ENCODE assay signal across 27 cellular contexts in genomic region chr4:179893967-179894590, GRCh38.
DNase-seq lines count a peak whose midpoint lies in the region; ATAC-seq, FAIRE-seq and TF ChIP-seq lines count a peak whose summit lies in the region.
"Had no signal": no experiment of that assay in that cellular context is flagged by ENCODE, and none has a peak within 500 bp of the region (broad histone marks: within the 10 kb centered on the region; RNA-seq: fewer than 3 reads in every experiment).

No MANE protein-coding gene starts in this region.

- DNase-seq in HS-5 (ENCODE audit: low read depth) = peak; percentile 70
- DNase-seq in SK-N-SH = no peak
- peak; percentile 92 for DNase-seq in dedifferentiated amniotic fluid mesenchymal stem cell (ENCODE audit: extremely low spot score)
- DNase-seq in osteocyte (ENCODE audit: extremely low spot score, unreplicated experiment) = no peak
- no peak for DNase-seq in pancreas
- DNase-seq in thyroid gland = no peak
- DNase-seq in G401 (ENCODE audit: low spot score) = no peak
- no peak for DNase-seq in GM12891 (ENCODE audit: insufficient read length, low spot score)
- DNase-seq: C1 segment of cervical spinal cord; Caco-2; CD4-positive, alpha-beta memory T cell; GF-D8; Karpas-422; NCI-H1092; NCI-H1436; NCI-H187; NCI-H2081 treated with DMSO at 0.1 percent for 48 hours; NCI-H2171; NCI-H226; NCI-H510A; NCI-H69; SIG-M5 had no signal

- peak; percentile 26 to 58; a peak in 1 of 4 replicates for TF ChIP-seq EP300 in SK-N-SH (IDR thresholded peaks at IDR 0.05; ENCODE audit: borderline replicate concordance in 1 of 2, low read depth in 1 of 2, low read length in 1 of 2)

- WGBS in SK-N-SH (ENCODE audit: low lambda C conversion rate) = 8% methylated on average over 5 of the region's 5 CpGs
- WGBS in pancreas, 2 donors = 64 to 72% methylated on average over 5 of the region's 5 CpGs
- 64 to 82% methylated on average over 5 of the region's 5 CpGs for WGBS in thyroid gland, 2 donors

- ATAC-seq in pancreas = no peak
- ATAC-seq: HCT116, Panc1 had no signal

- no peaks in the 10 kb centered on the region for H3K79me2 ChIP-seq in SK-N-SH (ENCODE audit: insufficient read depth)

- FAIRE-seq in pancreas (lab: Jason Lieb, UNC) (no peak), GM12891 (lab: Jason Lieb, UNC) (no peak)
- FAIRE-seq: A204.1, GM12892, GM19239 had no signal

- POLR2A ChIA-PET in SK-N-SH (lab: Yijun Ruan, JAX) = no interaction called here

- H3K27me3 ChIP-seq in SK-N-SH (ENCODE audit: insufficient read depth) (no peaks in the 10 kb centered on the region), pancreas (no peaks in the 10 kb centered on the region), thyroid gland (no peaks in the 10 kb centered on the region)

- no peak for TF ChIP-seq CTCF in SK-N-SH (IDR thresholded peaks at IDR 0.05)
- TF ChIP-seq CTCF in osteocyte (IDR thresholded peaks at IDR 0.05) = no peak
- TF ChIP-seq CTCF in pancreas (IDR thresholded peaks at IDR 0.05) = no peak
- TF ChIP-seq CTCF in thyroid gland (IDR thresholded peaks at IDR 0.05) = no peak

- H3K9me3 ChIP-seq in SK-N-SH (no peaks in the 10 kb centered on the region), pancreas (no peaks in the 10 kb centered on the region), thyroid gland (no peaks in the 10 kb centered on the region)
- H3K9me3 ChIP-seq: Caco-2 had no signal

- TF ChIP-seq POLR2A in thyroid gland (IDR thresholded peaks at IDR 0.05) (no peak), GM12891 (IDR thresholded peaks at IDR 0.05; ENCODE audit: low read depth, low read length) (no peak)

- no peak for TF ChIP-seq RAD21 in SK-N-SH (IDR thresholded peaks at IDR 0.05; ENCODE audit: low read length)

- no peaks in the 10 kb centered on the region for H3K36me3 ChIP-seq in SK-N-SH (replicated peaks in 1 of 2; ENCODE audit: control insufficient read depth in 1 of 2, insufficient read depth in 2 of 2, low read length in 1 of 2)
- H3K36me3 ChIP-seq in pancreas = no peaks in the 10 kb centered on the region
- H3K36me3 ChIP-seq in thyroid gland = no peaks in the 10 kb centered on the region

- CTCF ChIA-PET in SK-N-SH (lab: Yijun Ruan, JAX) = no interaction called here

- H3K4me1 ChIP-seq in SK-N-SH (ENCODE audit: control insufficient read depth in 1 of 2, insufficient read depth in 2 of 2, low read depth in 1 of 2, low read length in 1 of 2) (no peaks in the 10 kb centered on the region), pancreas (no peaks in the 10 kb centered on the region), thyroid gland (no peaks in the 10 kb centered on the region)
- H3K4me1 ChIP-seq: Caco-2 had no signal

- peaks cover 8% of the 10 kb centered on the region for H3K9me3 Mint-ChIP-seq in osteocyte (ENCODE audit: unreplicated experiment)

- no peaks in the 10 kb centered on the region for H3K9me2 ChIP-seq in SK-N-SH

- H3F3A ChIP-seq in SK-N-SH (replicated peaks; ENCODE audit: insufficient read depth) = peaks cover 9% of the 10 kb centered on the region

- no peaks in the 10 kb centered on the region for H4K20me1 ChIP-seq in SK-N-SH (ENCODE audit: insufficient read depth)

- H2AFZ ChIP-seq in SK-N-SH (ENCODE audit: low read depth) = peak overlapping the region; percentile 54; the same call in 1 of the 2 replicates

- no peaks in the 10 kb centered on the region for H3K27me3 Mint-ChIP-seq in osteocyte (ENCODE audit: unreplicated experiment)
- H3K27me3 Mint-ChIP-seq: CD4-positive, alpha-beta memory T cell had no signal

- intact Hi-C loops in pancreas (cut with DNase I) (no loop called here), thyroid gland (cut with DNase I) (no loop called here)

- peak overlapping the region; percentile 39 to 44; a peak in 2 of 4 replicates for H3K27ac ChIP-seq in SK-N-SH (ENCODE audit: low read depth in 2 of 2, low read length in 1 of 2)
- no peak overlapping the region for H3K27ac ChIP-seq in pancreas
- H3K27ac ChIP-seq in thyroid gland = no peak overlapping the region

- in situ Hi-C loops in G401 (cut with HindIII; ENCODE audit: low sequenced_read_pairs) = no loop called here

- no peaks in the 10 kb centered on the region for H3K36me3 Mint-ChIP-seq in osteocyte (ENCODE audit: unreplicated experiment)
- H3K36me3 Mint-ChIP-seq: CD4-positive, alpha-beta memory T cell had no signal

- H3K4me3 Mint-ChIP-seq in osteocyte (ENCODE audit: unreplicated experiment) = no peak overlapping the region
- H3K4me3 Mint-ChIP-seq: CD4-positive, alpha-beta memory T cell had no signal

- no peak overlapping the region for H3K9ac ChIP-seq in SK-N-SH

- H3K27ac Mint-ChIP-seq in osteocyte (ENCODE audit: unreplicated experiment) = peak overlapping the region; percentile 64
- H3K27ac Mint-ChIP-seq: CD4-positive, alpha-beta memory T cell had no signal

- H3K4me1 Mint-ChIP-seq in osteocyte (ENCODE audit: unreplicated experiment) = peaks cover 20% of the 10 kb centered on the region
- H3K4me1 Mint-ChIP-seq: CD4-positive, alpha-beta memory T cell had no signal

- H3K4me3 ChIP-seq in SK-N-SH (ENCODE audit: low read depth in 2 of 2, low read length in 1 of 2) = no peak overlapping the region
- no peak overlapping the region for H3K4me3 ChIP-seq in pancreas
- no peak overlapping the region for H3K4me3 ChIP-seq in thyroid gland (replicated peaks in 1 of 3)

- no peak overlapping the region for H3K4me2 ChIP-seq in SK-N-SH

TF ChIP-seq in SK-N-SH, 30 proteins besides CTCF, POLR2A, EP300 and RAD21:
- TF ChIP-seq FOSL2 (IDR thresholded peaks at IDR 0.05; ENCODE audit: borderline replicate concordance, low read depth) (peak; percentile 42; the same call in 1 of the 2 replicates), TCF12 (IDR thresholded peaks at IDR 0.05) (peak; percentile 72), RCOR1 (IDR thresholded peaks at IDR 0.05; ENCODE audit: low read length) (no peak), JUND (IDR thresholded peaks at IDR 0.05) (peak; percentile 49; the same call in 1 of the 2 replicates), FOXM1 (IDR thresholded peaks at IDR 0.05; ENCODE audit: low read depth) (0 out of 2 replicates have a peak, but pooled peaks have one; percentile 19), PBX3 (IDR thresholded peaks at IDR 0.05) (peak; percentile 74), FOXJ3 (CRISPR knock-in tag; IDR thresholded peaks at IDR 0.05) (no peak), MEF2A (IDR thresholded peaks at IDR 0.05; ENCODE audit: borderline replicate concordance, low read depth) (peak; percentile 18; the same call in 1 of the 2 replicates)

TF ChIP-seq in GM12891, 5 proteins besides CTCF, POLR2A, EP300 and RAD21:
- TF ChIP-seq SPI1 (IDR thresholded peaks at IDR 0.05; ENCODE audit: low read depth, low read length) = no peak
- no peak for TF ChIP-seq PAX5 (IDR thresholded peaks at IDR 0.05; ENCODE audit: insufficient read depth, low read length, severe bottlenecking)
- no peak for TF ChIP-seq POU2F2 (IDR thresholded peaks at IDR 0.05; ENCODE audit: low read depth, low read length)
- TF ChIP-seq POLR2AphosphoS5 (IDR thresholded peaks at IDR 0.05; ENCODE audit: low read depth, low read length) = no peak
- no peak for TF ChIP-seq TAF1 (IDR thresholded peaks at IDR 0.05; ENCODE audit: low read depth, low read length)
TF ChIP-seq in GM12891: peak in this region for 0.

Comparison
In these comparisons a context has a peak if more than half of its experiments do, and no peak if none do; other contexts are left out.
1. DNase-seq: peak in HS-5 (single experiment) and dedifferentiated amniotic fluid mesenchymal stem cell (single experiment); none in SK-N-SH (single experiment), osteocyte (single experiment), pancreas (0 of 6), thyroid gland (0 of 2), G401 (single experiment) and GM12891 (single experiment).
2. H3K27ac ChIP-seq: peak in SK-N-SH (2 of 2); none in pancreas (0 of 4) and thyroid gland (0 of 3).